In genomic region chr9:136118367-136119258, GRCh38 we compare ENCODE assay signal across 8 cellular contexts. TPM values are rescaled to one million over a fixed set of nuclear protein-coding genes. Genes with fewer than 3 reads are reported as not detected.
DNase-seq lines count a peak whose midpoint lies in the region; ATAC-seq and TF ChIP-seq lines count a peak whose summit lies in the region.

Gene TMEM250, minus strand, starts transcription at chr9:136118875. Its CDS starts 1,975 bp downstream, at chr9:136116900.

- peak within 1 kb of the TSS; percentile 83 for H3K27ac Mint-ChIP-seq in activated CD4-positive, alpha-beta T cell treated with anti-CD3 and anti-CD28 coated beads, Interleukin-2, amount 10 ng/mL, durations not matched to agents 7 days and 5 days

- ATAC-seq in GM19351 (IDR thresholded peaks at IDR 0.05; ENCODE audit: unreplicated experiment) (peak; percentile 71), HG03520 (IDR thresholded peaks at IDR 0.05; ENCODE audit: unreplicated experiment) (peak; percentile 72)

- TF ChIP-seq CTCF in C4-2B (conservative IDR thresholded peaks at IDR 0.05) = no peak; the same call in 1 of the 2 replicates

- POLR2A ChIA-PET in activated CD4-positive, alpha-beta T cell treated with anti-CD3 and anti-CD28 coated beads, Interleukin-2, amount 10 ng/mL, durations not matched to agents 7 days and 5 days (lab: Charles Lee) = interaction anchor here (0.6 to 1.1 kb wide), 2 partner anchors 9 to 316 kb away, joined by 3 to 6 read pairs; no protein-coding TSS in a partner anchor

- no peaks in the 10 kb centered on the region for H3K9me3 Mint-ChIP-seq in activated CD4-positive, alpha-beta T cell treated with anti-CD3 and anti-CD28 coated beads, Interleukin-2, amount 10 ng/mL, durations not matched to agents 7 days and 5 days

- no peaks in the 10 kb centered on the region for H3K27me3 Mint-ChIP-seq in activated CD4-positive, alpha-beta T cell treated with anti-CD3 and anti-CD28 coated beads, Interleukin-2, amount 10 ng/mL, durations not matched to agents 7 days and 5 days

- H3K36me3 Mint-ChIP-seq in activated CD4-positive, alpha-beta T cell treated with anti-CD3 and anti-CD28 coated beads, Interleukin-2, amount 10 ng/mL, durations not matched to agents 7 days and 5 days (ENCODE audit: low read depth) = peaks cover 16% of the 10 kb centered on the region

- H3K4me3 Mint-ChIP-seq in activated CD4-positive, alpha-beta T cell treated with anti-CD3 and anti-CD28 coated beads, Interleukin-2, amount 10 ng/mL, durations not matched to agents 7 days and 5 days = peak within 1 kb of the TSS; percentile 77

- peaks cover 19% of the 10 kb centered on the region for H3K4me1 Mint-ChIP-seq in activated CD4-positive, alpha-beta T cell treated with anti-CD3 and anti-CD28 coated beads, Interleukin-2, amount 10 ng/mL, durations not matched to agents 7 days and 5 days

- CTCF ChIA-PET in activated CD4-positive, alpha-beta T cell treated with anti-CD3 and anti-CD28 coated beads, Interleukin-2, amount 10 ng/mL, durations not matched to agents 7 days and 5 days (lab: Charles Lee) = interaction anchor here (1.1 to 1.3 kb wide), 2 partner anchors 9 to 12 kb away, joined by 3 to 7 read pairs; no protein-coding TSS in a partner anchor

- DNase-seq in NCI-H69 (lab: John Stamatoyannopoulos, UW) (peak; percentile 98), cortex of kidney (lab: John Stamatoyannopoulos, UW) (peak; percentile 49), left kidney (ENCODE audit: low read depth, low spot score) (peak; percentile 98)
- peak; percentile 96 for DNase-seq in activated CD4-positive, alpha-beta T cell treated with anti-CD3 and anti-CD28 coated beads, Interleukin-2, amount 10 ng/mL, durations not matched to agents 7 days and 5 days
- DNase-seq in stimulated activated CD4-positive, alpha-beta T cell treated with anti-CD3 and anti-CD28 coated beads, Interleukin-1b, Interleukin-23, amount 100 ng/mL, for 48 hours = peak; percentile 96

- peak within 1 kb of the TSS; percentile 98 for H3K27ac ChIP-seq in C4-2B

RNA-seq across cellular contexts. Expression of gene TMEM250, which starts in this region (rescaled TPM):
- total RNA-seq in activated CD4-positive, alpha-beta T cell treated with anti-CD3 and anti-CD28 coated beads, Interleukin-2, amount 10 ng/mL, durations not matched to agents 7 days and 5 days = 10 to 100 TPM; 50.2 to 56.4 TPM

Comparison
In these comparisons a context has a peak if more than half of its experiments do, and no peak if none do; other contexts are left out.
1. Peak in every context shown above with its lines: DNase-seq, ATAC-seq and H3K27ac ChIP-seq.